8 cellular contexts compared by ENCODE assay signal in the genomic region with DNA sequence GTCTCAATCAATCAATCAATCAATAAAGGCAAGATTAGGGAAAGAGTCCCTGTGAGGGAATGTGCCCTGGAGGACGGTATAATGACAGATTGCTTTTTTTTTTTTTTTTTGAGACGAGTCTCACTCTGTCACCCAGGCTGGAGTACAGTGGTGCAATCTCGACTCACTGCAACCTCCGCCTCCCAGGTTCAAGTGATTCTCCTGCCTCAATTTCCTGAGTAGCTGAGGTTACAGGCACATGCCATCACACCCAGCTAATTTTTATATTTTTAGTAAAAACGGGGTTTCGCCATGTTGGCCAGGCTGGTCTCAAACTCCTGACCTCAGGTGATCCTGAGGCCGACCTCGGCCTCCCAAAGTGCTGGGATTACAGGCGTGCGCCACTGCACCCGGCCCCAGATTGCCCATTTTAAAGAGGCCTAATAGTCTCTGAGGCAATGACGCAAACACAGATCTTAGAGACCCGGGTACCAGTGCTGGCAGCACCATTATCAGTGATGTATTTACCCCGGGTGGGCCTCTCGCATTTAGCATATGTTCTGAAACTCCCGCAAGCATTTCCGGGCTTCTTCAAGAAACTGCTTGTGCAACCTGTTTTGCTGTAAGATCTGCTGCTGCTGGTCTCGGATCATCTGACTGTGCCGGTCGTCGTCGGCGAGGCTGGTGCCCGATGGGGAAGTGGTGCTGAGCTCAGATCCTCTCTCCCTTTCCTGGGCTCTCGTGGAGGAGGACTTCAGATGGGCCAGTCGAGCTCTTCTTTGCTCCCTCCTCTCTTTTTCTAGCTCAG. TPM values are rescaled to one million over a fixed set of nuclear protein-coding genes. Genes with fewer than 3 reads are reported as not detected.
A peak's percentile ranks its signal among the peaks of the same experiment; 100 is the strongest.
DNase-seq lines count a peak whose midpoint lies in the region; ATAC-seq and TF ChIP-seq lines count a peak whose summit lies in the region.

No MANE protein-coding gene starts in this region.

- no CpG with 5 or more reads among the region's 26 CpGs for WGBS in H9 (ENCODE audit: extremely low coverage, insufficient read length, low lambda C conversion rate)

- H3K79me1 ChIP-seq in H9 (ENCODE audit: insufficient read depth, low read depth, low read length, poor library complexity, severe bottlenecking), result no peaks in the 10 kb centered on the region

- H4K20me1 ChIP-seq in Karpas-422 (ENCODE audit: insufficient read depth, low read depth, low read length), result no peaks in the 10 kb centered on the region
- H4K20me1 ChIP-seq in H9 (ENCODE audit: control insufficient read depth, insufficient read depth, insufficient read length), result no peaks in the 10 kb centered on the region

- no peak overlapping the region for H4K5ac ChIP-seq in H9 (ENCODE audit: insufficient read length, low read depth, low read length)

- peak overlapping the region; percentile 36 for H3K27ac Mint-ChIP-seq in stimulated activated memory B cell treated with anti-CD40 and anti-IgM and Interleukin-4, amounts not matched to agents 10 μg/mL and 1 μg/mL and 100 μg/mL, for 72 hours
- H3K27ac Mint-ChIP-seq in nephron progenitor cell (no peak overlapping the region), H9 (peak overlapping the region in 1 of 3 experiments; percentile 12; a peak in 1 of 7 replicates)

- H3K4me1 Mint-ChIP-seq in stimulated activated memory B cell treated with anti-CD40 and anti-IgM and Interleukin-4, amounts not matched to agents 10 μg/mL and 1 μg/mL and 100 μg/mL, for 72 hours, result peaks cover 56% of the 10 kb centered on the region
- H3K4me1 Mint-ChIP-seq in nephron progenitor cell, result peaks cover 61% of the 10 kb centered on the region
- peaks cover 0 to 6% of the 10 kb centered on the region in 2 experiments; a peak in 1 of 4 replicates for H3K4me1 Mint-ChIP-seq in H9

- H3K9me3 Mint-ChIP-seq in stimulated activated memory B cell treated with anti-CD40 and anti-IgM and Interleukin-4, amounts not matched to agents 10 μg/mL and 1 μg/mL and 100 μg/mL, for 72 hours, result no peaks in the 10 kb centered on the region
- no peaks in the 10 kb centered on the region for H3K9me3 Mint-ChIP-seq in nephron progenitor cell
- H3K9me3 Mint-ChIP-seq in H9, result no peaks in the 10 kb centered on the region

- H4K91ac ChIP-seq in H9 (ENCODE audit: insufficient read length, low read depth, low read length), result no peak overlapping the region

- H2BK12ac ChIP-seq in H9 (ENCODE audit: insufficient read length, low read depth, low read length), result no peak overlapping the region

- peak; percentile 79 for ATAC-seq in stimulated activated memory B cell treated with anti-CD40 and anti-IgM and Interleukin-4, amounts not matched to agents 10 μg/mL and 1 μg/mL and 100 μg/mL, for 72 hours
- ATAC-seq in HG03457 (IDR thresholded peaks at IDR 0.05; ENCODE audit: unreplicated experiment), result no peak

- H2AK5ac ChIP-seq in H9 (ENCODE audit: insufficient read length, low read length), result no peak overlapping the region

- H2BK5ac ChIP-seq in H9 (ENCODE audit: insufficient read length, low read length), result no peak overlapping the region

- H3K23me2 ChIP-seq in H9 (ENCODE audit: insufficient read length, low read depth, low read length, poor library complexity, severe bottlenecking), result no peaks in the 10 kb centered on the region

- H3K36me3 ChIP-seq in Karpas-422 (ENCODE audit: insufficient read depth, low read length), result no peaks in the 10 kb centered on the region
- no peaks in the 10 kb centered on the region for H3K36me3 ChIP-seq in right atrium auricular region

- H3K23ac ChIP-seq in H9 (ENCODE audit: insufficient read length, low read depth, low read length), result no peak overlapping the region

- no peak overlapping the region for H3K4ac ChIP-seq in H9 (ENCODE audit: low read depth, low read length)

- H3K27me3 ChIP-seq in Karpas-422 (ENCODE audit: low read length), result no peaks in the 10 kb centered on the region
- H3K27me3 ChIP-seq in right atrium auricular region, result no peaks in the 10 kb centered on the region
- no peaks in the 10 kb centered on the region for H3K27me3 ChIP-seq in H9 (ENCODE audit: insufficient read depth, low read length)

- H3K4me3 Mint-ChIP-seq in stimulated activated memory B cell treated with anti-CD40 and anti-IgM and Interleukin-4, amounts not matched to agents 10 μg/mL and 1 μg/mL and 100 μg/mL, for 72 hours, result peak overlapping the region; percentile 64
- H3K4me3 Mint-ChIP-seq in nephron progenitor cell (no peak overlapping the region), H9 (no peak overlapping the region)

- H4K8ac ChIP-seq in H9 (replicated peaks; ENCODE audit: insufficient read length, low read depth, low read length), result no peak overlapping the region

- H3K9me3 ChIP-seq in Karpas-422 (ENCODE audit: low read length), result no peaks in the 10 kb centered on the region
- no peaks in the 10 kb centered on the region for H3K9me3 ChIP-seq in right atrium auricular region
- H3K9me3 ChIP-seq in H9 (ENCODE audit: control insufficient read depth, low read depth, low read length), result no peaks in the 10 kb centered on the region

- H2AFZ ChIP-seq in Karpas-422 (ENCODE audit: low read length) (no peak overlapping the region), H9 (ENCODE audit: low read length) (no peak overlapping the region)

- no peak overlapping the region for H3K56ac ChIP-seq in H9 (ENCODE audit: insufficient read length, low read depth, low read length)

- H2BK15ac ChIP-seq in H9 (ENCODE audit: low read depth, low read length), result no peak overlapping the region

- H3K79me2 ChIP-seq in Karpas-422 (ENCODE audit: low read length) (no peaks in the 10 kb centered on the region), H9 (ENCODE audit: insufficient read depth, low read length) (no peaks in the 10 kb centered on the region)

- H3K9me2 ChIP-seq in Karpas-422 (replicated peaks; ENCODE audit: insufficient read depth, low read length), result no peaks in the 10 kb centered on the region

- TF ChIP-seq CTCF in right atrium auricular region (IDR thresholded peaks at IDR 0.05), result no peak
- TF ChIP-seq CTCF in nephron progenitor cell (IDR thresholded peaks at IDR 0.05), result no peak
- TF ChIP-seq CTCF in H9 (conservative IDR thresholded peaks at IDR 0.05), result no peak

- H3K4me2 ChIP-seq in Karpas-422 (ENCODE audit: low read depth, low read length, poor library complexity, severe bottlenecking) (peak overlapping the region; percentile 62), H9 (ENCODE audit: insufficient read depth, insufficient read length, low read length) (no peak overlapping the region)

- no peak overlapping the region for H2BK20ac ChIP-seq in H9 (ENCODE audit: low read depth, low read length, poor library complexity, severe bottlenecking)

- H2BK120ac ChIP-seq in H9 (ENCODE audit: low read depth, low read length, poor library complexity, severe bottlenecking), result no peak overlapping the region

- H3K4me1 ChIP-seq in Karpas-422 (ENCODE audit: low read length), result peaks cover 30% of the 10 kb centered on the region
- H3K4me1 ChIP-seq in right atrium auricular region, result peaks cover 0 to 74% of the 10 kb centered on the region in 2 donors
- no peaks in the 10 kb centered on the region for H3K4me1 ChIP-seq in H9 (ENCODE audit: insufficient read depth, low read length)

- H3K18ac ChIP-seq in H9 (ENCODE audit: insufficient read length, low read depth, low read length), result no peak overlapping the region

- no peaks in the 10 kb centered on the region for H3K27me3 Mint-ChIP-seq in stimulated activated memory B cell treated with anti-CD40 and anti-IgM and Interleukin-4, amounts not matched to agents 10 μg/mL and 1 μg/mL and 100 μg/mL, for 72 hours
- H3K27me3 Mint-ChIP-seq in nephron progenitor cell (ENCODE audit: low read depth, poor library complexity), result peaks cover 3% of the 10 kb centered on the region
- no peaks in the 10 kb centered on the region; the same call in 1 of the 2 replicates for H3K27me3 Mint-ChIP-seq in H9 (ENCODE audit: low read depth)

- DNase-seq in Karpas-422 (no peak), activated T-cell treated with anti-CD3 and anti-CD28 coated beads for 24 hours (ENCODE audit: low read depth) (peak; percentile 19), right atrium auricular region (ENCODE audit: low spot score) (peak; percentile 75), nephron progenitor cell (no peak), NCI-H1436 (lab: John Stamatoyannopoulos, UW) (no peak), H9 (no peak)

- H3K14ac ChIP-seq in H9 (ENCODE audit: insufficient read depth, low read length), result no peak overlapping the region; the same call in 1 of the 2 replicates

- H3T11ph ChIP-seq in H9 (ENCODE audit: low read length), result no peak overlapping the region

- H3K36me3 Mint-ChIP-seq in stimulated activated memory B cell treated with anti-CD40 and anti-IgM and Interleukin-4, amounts not matched to agents 10 μg/mL and 1 μg/mL and 100 μg/mL, for 72 hours, result no peaks in the 10 kb centered on the region
- H3K36me3 Mint-ChIP-seq in nephron progenitor cell (ENCODE audit: low read depth), result peaks cover 8% of the 10 kb centered on the region
- H3K36me3 Mint-ChIP-seq in H9 (ENCODE audit: insufficient read depth in 1 of 3, low read depth in 3 of 3), result peaks cover 0 to 6% (median 0%) of the 10 kb centered on the region in 3 experiments; a peak in 3 of 7 replicates

- H3K4me3 ChIP-seq in Karpas-422 (ENCODE audit: low read length) (no peak overlapping the region), right atrium auricular region (no peak overlapping the region)

- H3K27ac ChIP-seq in Karpas-422 (ENCODE audit: low read length) (no peak overlapping the region), right atrium auricular region (peak overlapping the region in 1 of 2 donors; percentile 48), H9 (ENCODE audit: insufficient read length, low read depth, low read length) (no peak overlapping the region)

- H3K9ac ChIP-seq in Karpas-422 (ENCODE audit: low read length), result no peak overlapping the region
- H3K9ac ChIP-seq in H9 (ENCODE audit: extremely low read depth, insufficient read length, low read length), result no peak overlapping the region

RNA-seq across cellular contexts. Expression of a gene that starts 12.7 kb away (rescaled TPM):
- not detected in 2 replicates for total RNA-seq in Karpas-422 (2014; rRNA removed; shearing (Covaris generic); ENCODE audit: low replicate concordance)
- total RNA-seq in right atrium auricular region (1 to 10 TPM in 1 of 2 donors, under 1 TPM in 1; 0.83 to 1.1 TPM), H9 (2021) (0.42 and 0.66 TPM in 2 replicates)

RNA-seq across cellular contexts. Expression of a gene that starts 34.9 kb away (rescaled TPM):
- 0.07 TPM in 1 of 2 replicates, not detected in the other for total RNA-seq in Karpas-422 (2014; rRNA removed; shearing (Covaris generic); ENCODE audit: low replicate concordance)
- total RNA-seq in right atrium auricular region (100 to 1,000 TPM in 1 of 2 donors, 10 to 100 TPM in 1; 99.1 to 158 TPM), H9 (2021) (29.0 and 30.3 TPM in 2 replicates)

RNA-seq across cellular contexts. Expression of a gene that starts 49.7 kb away (rescaled TPM):
- 28.4 and 29.6 TPM in 2 replicates for total RNA-seq in Karpas-422 (2014; rRNA removed; shearing (Covaris generic); ENCODE audit: low replicate concordance)
- total RNA-seq in right atrium auricular region (10 to 100 TPM; 15.4 to 18.1 TPM), H9 (2021) (101 and 106 TPM in 2 replicates)

Comparison
In these comparisons a context has a peak if more than half of its experiments do, and no peak if none do; other contexts are left out.
1. DNase-seq: peak in activated T-cell treated with anti-CD3 and anti-CD28 coated beads for 24 hours (single experiment) and right atrium auricular region (single experiment); none in Karpas-422 (single experiment), nephron progenitor cell (single experiment), NCI-H1436 (single experiment) and H9 (single experiment).
2. RNA of a gene that starts 34.9 kb away (total RNA-seq): 99.1 to 158 TPM in right atrium auricular region and 29.0 to 30.3 TPM in H9; 0.07 TPM in Karpas-422; every median in the first group is over 10 times any median in the second.